In the genomic region with DNA sequence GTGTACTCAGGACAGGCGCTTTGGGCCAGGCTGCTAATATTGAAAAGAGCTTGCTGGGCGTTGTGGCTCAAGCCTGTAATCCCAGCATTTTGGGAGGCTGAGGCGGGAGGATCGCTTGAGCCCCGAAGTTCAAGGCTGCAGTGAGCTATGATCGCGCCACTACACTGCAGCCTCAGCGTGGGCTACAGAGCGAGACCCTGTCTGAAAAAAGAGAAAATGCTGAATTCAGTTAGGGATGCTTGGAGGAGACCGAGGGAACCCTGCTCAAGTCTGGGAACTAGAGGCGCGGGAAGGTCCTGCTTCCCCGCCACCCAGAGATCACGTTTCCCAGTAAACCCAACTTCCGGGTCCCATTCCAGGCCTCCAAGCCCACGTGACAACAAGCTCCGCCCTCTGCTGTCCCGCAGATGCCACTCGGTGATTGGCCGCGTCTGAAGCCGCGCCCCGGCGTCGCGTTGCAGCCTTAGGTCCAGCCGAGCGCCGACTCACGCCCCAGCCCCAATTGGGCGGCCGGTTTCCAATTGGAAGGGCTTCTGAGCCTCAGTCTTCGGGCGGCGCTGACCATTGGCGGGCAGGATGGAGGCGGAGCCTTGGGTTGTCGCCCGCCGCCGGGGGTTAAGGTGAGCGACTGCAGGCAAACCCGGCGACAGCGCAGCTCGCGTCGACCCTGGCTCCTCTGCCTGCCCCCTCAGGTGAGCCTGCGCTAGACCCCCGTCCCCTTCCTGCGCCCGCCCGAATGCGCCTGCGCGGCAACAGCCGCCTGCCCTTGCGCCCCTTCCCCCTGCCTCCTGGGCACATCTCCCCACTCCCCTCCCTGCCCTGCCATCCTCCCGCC, we compare ENCODE assay signal across 8 cellular contexts. TPM values are rescaled to one million over a fixed set of nuclear protein-coding genes. Genes with fewer than 3 reads are reported as not detected.
DNase-seq lines count a peak whose midpoint lies in the region; ATAC-seq and TF ChIP-seq lines count a peak whose summit lies in the region.

A gene with protein sequence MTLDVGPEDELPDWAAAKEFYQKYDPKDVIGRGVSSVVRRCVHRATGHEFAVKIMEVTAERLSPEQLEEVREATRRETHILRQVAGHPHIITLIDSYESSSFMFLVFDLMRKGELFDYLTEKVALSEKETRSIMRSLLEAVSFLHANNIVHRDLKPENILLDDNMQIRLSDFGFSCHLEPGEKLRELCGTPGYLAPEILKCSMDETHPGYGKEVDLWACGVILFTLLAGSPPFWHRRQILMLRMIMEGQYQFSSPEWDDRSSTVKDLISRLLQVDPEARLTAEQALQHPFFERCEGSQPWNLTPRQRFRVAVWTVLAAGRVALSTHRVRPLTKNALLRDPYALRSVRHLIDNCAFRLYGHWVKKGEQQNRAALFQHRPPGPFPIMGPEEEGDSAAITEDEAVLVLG (plus strand): TSS at position 627 of the 835 bp plus-strand sequence. CDS start 396 bp downstream, outside the sequence.

- ATAC-seq in HG02870 (IDR thresholded peaks at IDR 0.05; ENCODE audit: unreplicated experiment) (peak; percentile 97), heart left ventricle (peak; percentile 98 to 99 (median 99))

- peak within 1 kb of the TSS; percentile 94 for H3K4me3 Mint-ChIP-seq in type B pancreatic cell

- H3K9me3 ChIP-seq in heart left ventricle: no peaks in the 10 kb centered on the region

- H3K4me3 ChIP-seq in heart left ventricle: peak within 1 kb of the TSS; percentile 64 to 97 (median 78)

- intact Hi-C loops in T-helper 1 cell treated with Interleukin-12 subunit alpha and Interleukin-12 subunit beta and Interleukin-4 antibody, amounts not matched to agents 30 ng/mL and 1 ng/mL, for 36 hours (cut with micrococcal nuclease): loop anchor here (1.0 kb wide), 8 partner anchors 14 to 214 kb away; partner anchors contain the start of genes CFAP119, FBRS, RNF40 and ZNF747
- intact Hi-C loops in heart left ventricle (cut with DNase I): loop anchor here in 2 of 10 donors (2.0 to 10.0 kb wide), 3 partner anchors 15 to 167 kb away; partner anchors contain the start of genes CFAP119 (in 1 of the 2), RNF40 (in 1 of the 2) and SRCAP (in 1 of the 2)

- 3 to 7% (median 4%) methylated on average over 28 to 60 of the region's 60 CpGs for WGBS in heart left ventricle, 4 donors

- TF ChIP-seq POLR2A in heart left ventricle (IDR thresholded peaks at IDR 0.05): peak in 1 of 2 donors; percentile 58

- peaks cover 0 to 47% (median 41%) of the 10 kb centered on the region in 9 donors for H3K36me3 ChIP-seq in heart left ventricle

- H3K4me1 ChIP-seq in heart left ventricle: peaks cover 0 to 20% (median 5%) of the 10 kb centered on the region in 12 donors

- no peak for TF ChIP-seq CTCF in GM13976 (IDR thresholded peaks at IDR 0.05; ENCODE audit: borderline replicate concordance, control extremely low read depth, extremely low read depth, insufficient read depth, missing control alignments)
- TF ChIP-seq CTCF in heart left ventricle (IDR thresholded peaks at IDR 0.05): no peak
- TF ChIP-seq CTCF in type B pancreatic cell (conservative IDR thresholded peaks at IDR 0.05): no peak

- H3K27me3 Mint-ChIP-seq in type B pancreatic cell: no peaks in the 10 kb centered on the region

- in situ Hi-C loops in GM13976 (cut with MboI; ENCODE audit: low sequenced_read_pairs, unreplicated experiment): no loop called here

- peak within 1 kb of the TSS; percentile 89 for H3K27ac Mint-ChIP-seq in type B pancreatic cell

- H3K27me3 ChIP-seq in heart left ventricle: no peaks in the 10 kb centered on the region

- DNase-seq in GM13976 (ENCODE audit: low spot score): peak; percentile 99
- DNase-seq in NCI-H146 treated with DMSO at 0.1 percent for 48 hours (lab: John Stamatoyannopoulos, UW; ENCODE audit: unreplicated experiment): peak; percentile 99
- DNase-seq in amniotic epithelial cell (ENCODE audit: low read depth): peak; percentile 98
- peak; percentile 99 to 100 (median 99) for DNase-seq in heart left ventricle
- peak; percentile 99 for DNase-seq in pons (ENCODE audit: low spot score)
- peak; percentile 98 for DNase-seq in type B pancreatic cell (ENCODE audit: extremely low spot score, unreplicated experiment)

- no peaks in the 10 kb centered on the region for H3K9me3 Mint-ChIP-seq in type B pancreatic cell

- peaks cover 14% of the 10 kb centered on the region for H3K36me3 Mint-ChIP-seq in type B pancreatic cell

- peak within 1 kb of the TSS in 11 of 12 donors; percentile 59 to 84 (median 75) for H3K27ac ChIP-seq in heart left ventricle

- H3K4me1 Mint-ChIP-seq in type B pancreatic cell (ENCODE audit: unreplicated experiment): no peaks in the 10 kb centered on the region

RNA-seq across cellular contexts. Expression of the gene that starts here (rescaled TPM):
- total RNA-seq in T-helper 1 cell treated with Interleukin-12 subunit alpha and Interleukin-12 subunit beta and Interleukin-4 antibody, amounts not matched to agents 30 ng/mL and 1 ng/mL, for 36 hours: 44.6 and 47.4 TPM in 2 replicates
- total RNA-seq in heart left ventricle (10 to 100 TPM; 13.5 to 26.7 (median 17.9) TPM), type B pancreatic cell (ENCODE audit: low replicate concordance) (41.5 and 42.4 TPM in 2 replicates)
- 10 to 100 TPM; 19.5 to 37.7 TPM for polyA plus RNA-seq in heart left ventricle

Comparison
In these comparisons a context has a peak if more than half of its experiments do, and no peak if none do; other contexts are left out.
1. Peak in every context shown above with its lines: DNase-seq, ATAC-seq, H3K4me3 ChIP-seq and H3K27ac ChIP-seq.